9 cellular contexts compared by ENCODE assay signal in the genomic region with DNA sequence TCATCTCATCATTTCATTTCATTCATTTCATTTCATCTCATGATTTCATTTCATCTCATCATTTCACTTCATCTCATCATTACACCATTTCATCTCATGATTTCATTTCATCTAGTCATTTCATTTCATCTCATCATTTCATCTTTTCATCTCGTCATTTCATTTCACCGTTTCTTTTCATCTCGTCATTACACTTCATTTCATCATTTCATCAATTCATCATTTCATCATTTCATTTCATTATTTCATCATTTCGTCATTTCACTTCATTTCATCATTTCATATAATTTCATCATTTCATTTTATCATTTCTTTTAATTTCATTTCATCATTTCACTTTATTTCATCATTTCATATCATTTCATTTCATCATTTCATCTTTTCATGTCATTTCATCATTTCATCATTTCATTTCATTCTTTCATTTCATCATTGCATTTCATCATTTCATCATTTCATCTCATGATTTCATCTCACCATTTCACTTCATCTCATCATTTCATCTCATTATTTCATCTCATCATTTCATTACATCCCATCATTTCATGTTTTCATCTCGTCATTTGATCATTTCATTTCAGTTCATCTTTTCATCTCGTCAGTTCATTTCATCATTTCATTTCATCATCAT. TPM values are rescaled to one million over a fixed set of nuclear protein-coding genes. Genes with fewer than 3 reads are reported as not detected.
A peak's percentile ranks its signal among the peaks of the same experiment; 100 is the strongest.
DNase-seq lines count a peak whose midpoint lies in the region; ATAC-seq, FAIRE-seq and TF ChIP-seq lines count a peak whose summit lies in the region.
"Not testable (repeated sequence)": the region's sequence is repeated elsewhere in the genome, so short reads cannot be mapped to it uniquely, and the experiment has no call there.
"Had no signal": no experiment of that assay in that cellular context is flagged by ENCODE, and none has a peak within 500 bp of the region (broad histone marks: within the 10 kb centered on the region; RNA-seq: fewer than 3 reads in every experiment).

No MANE protein-coding gene starts in this region.

- not testable (repeated sequence) for TF ChIP-seq CTCF in Calu3 (IDR thresholded peaks at IDR 0.05; ENCODE audit: unreplicated experiment); chondrocyte (IDR thresholded peaks at IDR 0.05)

- BruUV-seq in Calu3 (replicated peaks; lab: Mats Ljungman, UMichigan): not testable (repeated sequence)

- CTCF ChIA-PET in Calu3 (lab: Charles Lee); activated CD8-positive, alpha-beta memory T cell treated with anti-CD3 and anti-CD28 coated beads, Interleukin-2, amount 10 ng/mL, durations not matched to agents 7 days and 5 days (lab: Charles Lee): not testable (repeated sequence)

- H3K27me3 Mint-ChIP-seq in Calu3 (ENCODE audit: unreplicated experiment); activated CD8-positive, alpha-beta memory T cell treated with anti-CD3 and anti-CD28 coated beads, Interleukin-2, amount 10 ng/mL, durations not matched to agents 7 days and 5 days; activated naive CD8-positive, alpha-beta T cell treated with anti-CD3 and anti-CD28 coated beads for 36 hours; chondrocyte (ENCODE audit: low read depth); stimulated activated naive CD8-positive, alpha-beta T cell treated with anti-CD3 and anti-CD28 coated beads, Interleukin-15, Interleukin-2, amounts not matched to agents 100 ng/mL and 50 ng/mL, for 24 hours: not testable (repeated sequence)

- H3K4me1 Mint-ChIP-seq in Calu3 (ENCODE audit: low read depth, unreplicated experiment); activated CD8-positive, alpha-beta memory T cell treated with anti-CD3 and anti-CD28 coated beads, Interleukin-2, amount 10 ng/mL, durations not matched to agents 7 days and 5 days; activated naive CD8-positive, alpha-beta T cell treated with anti-CD3 and anti-CD28 coated beads for 36 hours; chondrocyte (ENCODE audit: low read depth); stimulated activated naive CD8-positive, alpha-beta T cell treated with anti-CD3 and anti-CD28 coated beads, Interleukin-15, Interleukin-2, amounts not matched to agents 100 ng/mL and 50 ng/mL, for 24 hours (ENCODE audit: low read depth): not testable (repeated sequence)

- DNase-seq in Calu3; RCC 7860 (ENCODE audit: low spot score); activated CD8-positive, alpha-beta memory T cell treated with anti-CD3 and anti-CD28 coated beads, Interleukin-2, amount 10 ng/mL, durations not matched to agents 7 days and 5 days; activated naive CD8-positive, alpha-beta T cell treated with anti-CD3 and anti-CD28 coated beads for 36 hours; chondrocyte (ENCODE audit: low spot score): not testable (repeated sequence)
- peak; percentile 2 for DNase-seq in myocyte (ENCODE audit: low read depth)

- H3K27ac Mint-ChIP-seq in Calu3 (ENCODE audit: unreplicated experiment): peak overlapping the region; percentile 14
- peak overlapping the region; percentile 12 for H3K27ac Mint-ChIP-seq in activated CD8-positive, alpha-beta memory T cell treated with anti-CD3 and anti-CD28 coated beads, Interleukin-2, amount 10 ng/mL, durations not matched to agents 7 days and 5 days
- peak overlapping the region; percentile 65 for H3K27ac Mint-ChIP-seq in activated naive CD8-positive, alpha-beta T cell treated with anti-CD3 and anti-CD28 coated beads for 36 hours
- peak overlapping the region; percentile 76 for H3K27ac Mint-ChIP-seq in chondrocyte (ENCODE audit: unreplicated experiment)
- H3K27ac Mint-ChIP-seq in stimulated activated naive CD8-positive, alpha-beta T cell treated with anti-CD3 and anti-CD28 coated beads, Interleukin-15, Interleukin-2, amounts not matched to agents 100 ng/mL and 50 ng/mL, for 24 hours: peak overlapping the region; percentile 72

- peaks cover 18% of the 10 kb centered on the region for H3K9me3 Mint-ChIP-seq in Calu3 (ENCODE audit: low read depth, unreplicated experiment)
- peaks cover 15% of the 10 kb centered on the region for H3K9me3 Mint-ChIP-seq in activated CD8-positive, alpha-beta memory T cell treated with anti-CD3 and anti-CD28 coated beads, Interleukin-2, amount 10 ng/mL, durations not matched to agents 7 days and 5 days (ENCODE audit: low read depth)
- peaks cover 16% of the 10 kb centered on the region for H3K9me3 Mint-ChIP-seq in activated naive CD8-positive, alpha-beta T cell treated with anti-CD3 and anti-CD28 coated beads for 36 hours
- peaks cover 18% of the 10 kb centered on the region for H3K9me3 Mint-ChIP-seq in chondrocyte (ENCODE audit: low read depth)
- H3K9me3 Mint-ChIP-seq in stimulated activated naive CD8-positive, alpha-beta T cell treated with anti-CD3 and anti-CD28 coated beads, Interleukin-15, Interleukin-2, amounts not matched to agents 100 ng/mL and 50 ng/mL, for 24 hours: peaks cover 13% of the 10 kb centered on the region

- intact Hi-C loops in Calu3 (cut with micrococcal nuclease; ENCODE audit: unreplicated experiment): not testable (repeated sequence)

- H3K4me3 Mint-ChIP-seq in Calu3 (ENCODE audit: low read depth, unreplicated experiment); activated naive CD8-positive, alpha-beta T cell treated with anti-CD3 and anti-CD28 coated beads for 36 hours; chondrocyte (ENCODE audit: unreplicated experiment); stimulated activated naive CD8-positive, alpha-beta T cell treated with anti-CD3 and anti-CD28 coated beads, Interleukin-15, Interleukin-2, amounts not matched to agents 100 ng/mL and 50 ng/mL, for 24 hours: not testable (repeated sequence)
- peak overlapping the region; percentile 2 for H3K4me3 Mint-ChIP-seq in activated CD8-positive, alpha-beta memory T cell treated with anti-CD3 and anti-CD28 coated beads, Interleukin-2, amount 10 ng/mL, durations not matched to agents 7 days and 5 days

- not testable (repeated sequence) for ATAC-seq in activated CD8-positive, alpha-beta memory T cell treated with anti-CD3 and anti-CD28 coated beads, Interleukin-2, amount 10 ng/mL, durations not matched to agents 7 days and 5 days

- not testable (repeated sequence) for H3K36me3 Mint-ChIP-seq in Calu3 (ENCODE audit: insufficient read depth, unreplicated experiment); activated CD8-positive, alpha-beta memory T cell treated with anti-CD3 and anti-CD28 coated beads, Interleukin-2, amount 10 ng/mL, durations not matched to agents 7 days and 5 days; chondrocyte (ENCODE audit: low read depth)
- peaks cover 10% of the 10 kb centered on the region for H3K36me3 Mint-ChIP-seq in activated naive CD8-positive, alpha-beta T cell treated with anti-CD3 and anti-CD28 coated beads for 36 hours
- peaks cover 11% of the 10 kb centered on the region for H3K36me3 Mint-ChIP-seq in stimulated activated naive CD8-positive, alpha-beta T cell treated with anti-CD3 and anti-CD28 coated beads, Interleukin-15, Interleukin-2, amounts not matched to agents 100 ng/mL and 50 ng/mL, for 24 hours (ENCODE audit: low read depth)

- FAIRE-seq in RCC 7860 (lab: Jason Lieb, UNC): peak; percentile 35

RNA-seq across cellular contexts. Expression of gene TP53TG3, which starts 30.6 kb away (rescaled TPM):
- total RNA-seq in Calu3 (2022) (not detected in 2 replicates), chondrocyte (not detected in 3 replicates), myocyte (0.80 TPM in 1 of 2 replicates, not detected in the other)
- not detected for total RNA-seq in activated CD8-positive, alpha-beta memory T cell treated with anti-CD3 and anti-CD28 coated beads, Interleukin-2, amount 10 ng/mL, durations not matched to agents 7 days and 5 days
- not detected for total RNA-seq in activated naive CD8-positive, alpha-beta T cell treated with anti-CD3 and anti-CD28 coated beads for 36 hours
- 0.15 TPM for polyA plus RNA-seq in myocyte (2012)
- total RNA-seq: CD8-positive, alpha-beta memory T cell; H1 had no signal
- polyA plus RNA-seq: CD8-positive, alpha-beta memory T cell; H1 had no signal

Comparison
In these comparisons a context has a peak if more than half of its experiments do, and no peak if none do; other contexts are left out.
1. H3K27ac Mint-ChIP-seq: peak in every context shown above with its lines; median percentile 76 in chondrocyte; 72 in stimulated activated naive CD8-positive, alpha-beta T cell treated with anti-CD3 and anti-CD28 coated beads, Interleukin-15, Interleukin-2, amounts not matched to agents 100 ng/mL and 50 ng/mL, for 24 hours; 65 in activated naive CD8-positive, alpha-beta T cell treated with anti-CD3 and anti-CD28 coated beads for 36 hours; 14 in Calu3; 12 in activated CD8-positive, alpha-beta memory T cell treated with anti-CD3 and anti-CD28 coated beads, Interleukin-2, amount 10 ng/mL, durations not matched to agents 7 days and 5 days.